27 cellular contexts compared by ENCODE assay signal in genomic region chr6:78400076-78400475, GRCh38.
"Had no signal": no experiment of that assay in that cellular context is flagged by ENCODE, and none has a peak within 500 bp of the region (broad histone marks: within the 10 kb centered on the region; RNA-seq: fewer than 3 reads in every experiment).

No MANE protein-coding gene starts in this region.

- H3K36me3 ChIP-seq: ascending aorta, breast epithelium, cardiac muscle cell, colonic mucosa had no signal

- H3K9me3 ChIP-seq: ascending aorta, breast epithelium, colonic mucosa had no signal

- H3K27ac Mint-ChIP-seq: activated CD4-positive, alpha-beta memory T cell treated with anti-CD3 and anti-CD28 coated beads, Interleukin-2, amount 10 ng/mL, durations not matched to agents 7 days and 5 days; activated CD4-positive, alpha-beta T cell treated with anti-CD3 and anti-CD28 coated beads, Interleukin-2, amount 10 ng/mL, durations not matched to agents 7 days and 5 days; activated naive CD4-positive, alpha-beta T cell treated with anti-CD3 and anti-CD28 coated beads, Interleukin-2, amount 50 U/mL, for 24 hours; activated naive CD8-positive, alpha-beta T cell treated with anti-CD3 and anti-CD28 coated beads for 36 hours; activated naive CD8-positive, alpha-beta T cell treated with anti-CD3 and anti-CD28 coated beads, Interleukin-2, amount 50 U/mL, for 24 hours; activated T-cell treated with anti-CD3 and anti-CD28 coated beads, Interleukin-2, amount 50 U/mL, for 24 hours; activated T-cell treated with anti-CD3 and anti-CD28 coated beads, Interleukin-2, amount 50 U/mL, for 72 hours; brain had no signal

- H3K4me3 Mint-ChIP-seq: activated CD4-positive, alpha-beta memory T cell treated with anti-CD3 and anti-CD28 coated beads, Interleukin-2, amount 10 ng/mL, durations not matched to agents 7 days and 5 days; activated CD4-positive, alpha-beta T cell treated with anti-CD3 and anti-CD28 coated beads, Interleukin-2, amount 10 ng/mL, durations not matched to agents 7 days and 5 days; activated naive CD4-positive, alpha-beta T cell treated with anti-CD3 and anti-CD28 coated beads, Interleukin-2, amount 50 U/mL, for 24 hours; activated naive CD8-positive, alpha-beta T cell treated with anti-CD3 and anti-CD28 coated beads for 36 hours; activated naive CD8-positive, alpha-beta T cell treated with anti-CD3 and anti-CD28 coated beads, Interleukin-2, amount 50 U/mL, for 24 hours; activated T-cell treated with anti-CD3 and anti-CD28 coated beads, Interleukin-2, amount 50 U/mL, for 24 hours; activated T-cell treated with anti-CD3 and anti-CD28 coated beads, Interleukin-2, amount 50 U/mL, for 72 hours; brain had no signal

- H3K27ac ChIP-seq: ascending aorta, breast epithelium, cardiac muscle cell, colonic mucosa had no signal

- DNase-seq: activated CD4-positive, alpha-beta memory T cell treated with anti-CD3 and anti-CD28 coated beads, Interleukin-2, amount 10 ng/mL, durations not matched to agents 7 days and 5 days; activated CD4-positive, alpha-beta T cell treated with anti-CD3 and anti-CD28 coated beads for 1 hour; activated CD4-positive, alpha-beta T cell treated with anti-CD3 and anti-CD28 coated beads for 4 hours; activated CD4-positive, alpha-beta T cell treated with anti-CD3 and anti-CD28 coated beads, Interleukin-2, amount 10 ng/mL, durations not matched to agents 7 days and 5 days; activated CD4-positive, alpha-beta T cell treated with anti-CD3 and anti-CD28 coated beads, Interleukin-2, amount 50 U/mL, for 4 hours; activated CD8-positive, alpha-beta memory T cell treated with anti-CD3 and anti-CD28 coated beads, Interleukin-2, amount 50 U/mL, for 48 hours; activated gamma-delta T cell; activated naive CD4-positive, alpha-beta T cell; activated naive CD8-positive, alpha-beta T cell treated with anti-CD3 and anti-CD28 coated beads for 36 hours; activated naive CD8-positive, alpha-beta T cell treated with anti-CD3 and anti-CD28 coated beads, Interleukin-2, amount 50 U/mL, for 24 hours; activated T-cell treated with anti-CD3 and anti-CD28 coated beads for 4 hours; activated T-cell treated with anti-CD3 and anti-CD28 coated beads, Interleukin-2, amount 50 U/mL, for 24 hours; activated T-cell treated with anti-CD3 and anti-CD28 coated beads, Interleukin-2, amount 50 U/mL, for 72 hours; central memory CD4-positive, alpha-beta T cell; cerebellar nuclear complex; colonic mucosa; effector CD8-positive, alpha-beta T cell; foreskin fibroblast; head of caudate nucleus; T-helper 2 cell had no signal

- H3K4me1 ChIP-seq: ascending aorta, breast epithelium, colonic mucosa had no signal

- FAIRE-seq: frontal cortex had no signal

- H3K36me3 Mint-ChIP-seq: activated naive CD4-positive, alpha-beta T cell treated with anti-CD3 and anti-CD28 coated beads, Interleukin-2, amount 50 U/mL, for 24 hours; activated naive CD8-positive, alpha-beta T cell treated with anti-CD3 and anti-CD28 coated beads for 36 hours; brain had no signal

- H3K27me3 Mint-ChIP-seq: activated CD4-positive, alpha-beta memory T cell treated with anti-CD3 and anti-CD28 coated beads, Interleukin-2, amount 10 ng/mL, durations not matched to agents 7 days and 5 days; activated CD4-positive, alpha-beta T cell treated with anti-CD3 and anti-CD28 coated beads, Interleukin-2, amount 10 ng/mL, durations not matched to agents 7 days and 5 days; activated naive CD4-positive, alpha-beta T cell treated with anti-CD3 and anti-CD28 coated beads, Interleukin-2, amount 50 U/mL, for 24 hours; activated naive CD8-positive, alpha-beta T cell treated with anti-CD3 and anti-CD28 coated beads for 36 hours; activated naive CD8-positive, alpha-beta T cell treated with anti-CD3 and anti-CD28 coated beads, Interleukin-2, amount 50 U/mL, for 24 hours; activated T-cell treated with anti-CD3 and anti-CD28 coated beads, Interleukin-2, amount 50 U/mL, for 24 hours; brain had no signal

- ATAC-seq: activated naive CD8-positive, alpha-beta T cell treated with anti-CD3 and anti-CD28 coated beads, Interleukin-2, amount 50 U/mL, for 24 hours; activated T-cell treated with anti-CD3 and anti-CD28 coated beads, Interleukin-2, amount 50 U/mL, for 72 hours; esophagus mucosa had no signal

- H3K4me1 Mint-ChIP-seq: activated CD4-positive, alpha-beta memory T cell treated with anti-CD3 and anti-CD28 coated beads, Interleukin-2, amount 10 ng/mL, durations not matched to agents 7 days and 5 days; activated CD4-positive, alpha-beta T cell treated with anti-CD3 and anti-CD28 coated beads, Interleukin-2, amount 10 ng/mL, durations not matched to agents 7 days and 5 days; activated naive CD4-positive, alpha-beta T cell treated with anti-CD3 and anti-CD28 coated beads, Interleukin-2, amount 50 U/mL, for 24 hours; activated naive CD8-positive, alpha-beta T cell treated with anti-CD3 and anti-CD28 coated beads for 36 hours; activated naive CD8-positive, alpha-beta T cell treated with anti-CD3 and anti-CD28 coated beads, Interleukin-2, amount 50 U/mL, for 24 hours; brain had no signal

- H3K4me3 ChIP-seq: ascending aorta, breast epithelium, cardiac muscle cell, colonic mucosa had no signal

- H3K27me3 ChIP-seq: ascending aorta, breast epithelium, cardiac muscle cell, colonic mucosa had no signal
